Comparison of ENCODE assay signal across 26 cellular contexts in the genomic region with DNA sequence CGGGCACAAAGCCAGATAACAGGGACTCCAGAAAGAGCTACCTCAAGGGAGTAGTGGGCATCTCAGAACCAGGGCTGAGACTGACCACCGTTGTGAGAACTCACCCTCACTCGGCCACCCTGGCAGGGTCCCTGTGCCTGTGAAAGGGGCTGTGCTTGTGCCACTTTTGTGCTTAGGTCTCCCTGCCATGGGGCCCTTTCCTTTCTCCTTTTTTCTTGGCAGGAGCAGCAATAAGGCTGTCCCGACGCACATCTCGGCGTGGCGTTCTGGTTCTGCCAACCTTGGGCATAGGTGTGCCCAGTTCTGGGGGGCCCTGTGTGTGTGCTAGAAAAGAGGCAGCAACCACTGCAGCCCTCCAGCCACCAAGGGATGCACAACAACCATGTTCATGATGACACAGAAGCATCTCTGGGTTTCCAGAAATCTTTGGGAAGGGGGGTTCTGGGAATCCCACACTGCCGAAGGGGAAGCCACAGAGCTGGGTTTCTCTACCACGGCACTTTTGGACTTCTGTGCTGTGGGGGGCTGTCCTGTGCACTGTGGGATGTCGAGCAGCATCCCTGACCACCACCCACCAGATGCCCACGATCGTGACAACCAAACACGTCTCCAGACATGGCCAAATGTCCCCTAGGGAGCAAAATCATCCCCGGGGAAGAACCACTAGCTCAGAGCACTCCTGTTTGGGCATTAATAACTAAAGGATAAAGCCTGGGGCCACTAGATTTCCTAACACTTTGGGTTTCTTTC. TPM values are rescaled to one million over a fixed set of nuclear protein-coding genes. Genes with fewer than 3 reads are reported as not detected.
"Had no signal": no experiment of that assay in that cellular context is flagged by ENCODE, and none has a peak within 500 bp of the region (broad histone marks: within the 10 kb centered on the region; RNA-seq: fewer than 3 reads in every experiment).

No MANE protein-coding gene starts in this region.

- H3K79me2 ChIP-seq: parathyroid adenoma had no signal

- H3K27me3 Mint-ChIP-seq: activated CD4-positive, alpha-beta T cell treated with anti-CD3 and anti-CD28 coated beads, Interleukin-2, amount 10 ng/mL, durations not matched to agents 7 days and 5 days; activated CD8-positive, alpha-beta T cell treated with anti-CD3 and anti-CD28 coated beads for 36 hours; activated T-helper 17 cell treated with anti-CD3 and anti-CD28 coated beads, Interleukin-2, amount 50 U/mL, for 72 hours had no signal

- H3K27me3 ChIP-seq: testis, transverse colon had no signal

- H3K4me1 ChIP-seq: parathyroid adenoma had no signal

- H3K27ac ChIP-seq: esophagus muscularis mucosa, left ventricle myocardium inferior, parathyroid adenoma had no signal

- H3K4me3 ChIP-seq: esophagus muscularis mucosa, left ventricle myocardium inferior, lung, mucosa of descending colon, spleen, testis, transverse colon had no signal

- H3K9me3 Mint-ChIP-seq: activated T-helper 17 cell treated with anti-CD3 and anti-CD28 coated beads, Interleukin-2, amount 50 U/mL, for 72 hours had no signal

- H3K27ac Mint-ChIP-seq: activated CD4-positive, alpha-beta T cell treated with anti-CD3 and anti-CD28 coated beads, Interleukin-2, amount 10 ng/mL, durations not matched to agents 7 days and 5 days; activated CD8-positive, alpha-beta T cell treated with anti-CD3 and anti-CD28 coated beads for 36 hours; nephron progenitor cell had no signal

- DNase-seq: activated CD4-positive, alpha-beta T cell treated with anti-CD3 and anti-CD28 coated beads, Interleukin-2, amount 10 ng/mL, durations not matched to agents 7 days and 5 days; activated CD4-positive, CD25-positive, alpha-beta regulatory T cell treated with anti-CD3 and anti-CD28 coated beads, Interleukin-2, amount 50 U/mL, for 72 hours; activated CD8-positive, alpha-beta T cell treated with anti-CD3 and anti-CD28 coated beads for 36 hours; activated gamma-delta T cell treated with Interleukin-2 at 50 U/mL for 16 hours; activated naive CD4-positive, alpha-beta T cell treated with anti-CD3 and anti-CD28 coated beads, Interleukin-2, amount 50 U/mL, for 16 hours; activated T-cell treated with anti-CD3 and anti-CD28 coated beads, Interleukin-2, amount 50 U/mL, for 4 hours; anterior cingulate cortex; effector CD4-positive, alpha-beta T cell; foreskin melanocyte; left ventricle myocardium inferior; mucosa of descending colon; nephron progenitor cell; nucleus accumbens; spleen; stimulated activated naive CD8-positive, alpha-beta T cell treated with anti-CD3 and anti-CD28 coated beads, Interleukin-15, Interleukin-2, amounts not matched to agents 100 U/mL and 50 U/mL, for 24 hours; T-helper 2 cell; testis; transverse colon had no signal

- H3K9me3 ChIP-seq: mucosa of descending colon, testis, transverse colon had no signal

- H2AFZ ChIP-seq: parathyroid adenoma had no signal

- FAIRE-seq: colon, islet of Langerhans, urothelium cell line had no signal

- H3K9ac ChIP-seq: parathyroid adenoma had no signal

- ATAC-seq: mucosa of descending colon, right cardiac atrium had no signal

- H3K36me3 ChIP-seq: esophagus muscularis mucosa, left ventricle myocardium inferior, spleen, transverse colon had no signal

- H3K4me3 Mint-ChIP-seq: activated CD4-positive, alpha-beta T cell treated with anti-CD3 and anti-CD28 coated beads, Interleukin-2, amount 10 ng/mL, durations not matched to agents 7 days and 5 days; activated CD8-positive, alpha-beta T cell treated with anti-CD3 and anti-CD28 coated beads for 36 hours; activated T-cell treated with anti-CD3 and anti-CD28 coated beads, Interleukin-2, amount 50 U/mL, for 4 hours; activated T-helper 17 cell treated with anti-CD3 and anti-CD28 coated beads, Interleukin-2, amount 50 U/mL, for 72 hours; nephron progenitor cell had no signal

RNA-seq across cellular contexts. Expression of gene TMEM119, which starts 13.1 kb away (rescaled TPM):
- total RNA-seq: activated CD8-positive, alpha-beta T cell treated with anti-CD3 and anti-CD28 coated beads for 36 hours had no signal
